1 cellular context compared by ENCODE assay signal in the genomic region with DNA sequence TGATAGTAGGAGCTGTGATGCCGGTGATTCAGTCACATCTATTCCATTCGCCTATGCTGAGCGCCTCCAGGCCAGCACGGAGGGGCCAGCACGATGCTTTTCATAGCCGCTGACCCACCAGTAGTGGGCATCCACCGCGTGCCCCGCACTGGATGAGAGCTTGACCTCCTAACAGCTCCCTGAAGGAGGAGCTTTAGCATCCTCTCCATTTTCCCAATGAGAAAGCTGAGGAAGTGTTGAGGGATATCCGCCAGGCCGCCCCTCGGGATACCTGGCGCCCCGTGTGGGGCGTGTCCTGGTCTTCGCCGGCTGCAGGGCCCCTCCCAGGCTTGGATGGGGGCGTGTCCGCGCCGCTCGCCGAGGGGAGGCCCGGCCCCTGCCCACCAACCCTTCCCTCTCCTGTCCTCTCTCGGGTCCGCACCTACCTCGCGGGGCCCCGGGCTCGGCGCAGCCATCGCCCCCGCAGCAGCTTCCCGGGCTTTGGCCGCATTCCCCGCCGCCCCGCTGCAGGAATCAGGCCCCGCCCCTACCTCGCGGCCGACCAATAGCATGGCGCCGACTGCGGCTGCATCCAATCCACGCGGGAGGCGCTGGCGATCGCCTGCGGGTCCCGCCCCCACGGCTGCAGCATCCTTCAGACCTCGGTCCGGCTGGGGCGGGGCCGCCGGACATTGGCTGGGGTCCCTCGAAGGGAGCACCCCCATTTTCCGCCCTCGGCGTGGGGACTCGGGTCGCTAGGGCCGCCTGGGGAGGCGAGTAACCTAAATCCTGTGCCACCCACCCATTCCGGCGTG.
TF ChIP-seq lines count a peak whose summit lies in the region.

A gene with protein sequence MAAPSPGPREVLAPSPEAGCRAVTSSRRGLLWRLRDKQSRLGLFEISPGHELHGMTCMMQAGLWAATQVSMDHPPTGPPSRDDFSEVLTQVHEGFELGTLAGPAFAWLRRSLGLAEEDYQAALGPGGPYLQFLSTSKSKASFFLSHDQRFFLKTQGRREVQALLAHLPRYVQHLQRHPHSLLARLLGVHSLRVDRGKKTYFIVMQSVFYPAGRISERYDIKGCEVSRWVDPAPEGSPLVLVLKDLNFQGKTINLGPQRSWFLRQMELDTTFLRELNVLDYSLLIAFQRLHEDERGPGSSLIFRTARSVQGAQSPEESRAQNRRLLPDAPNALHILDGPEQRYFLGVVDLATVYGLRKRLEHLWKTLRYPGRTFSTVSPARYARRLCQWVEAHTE (minus strand): TSS at position 480 of the 794 bp plus-strand sequence. CDS start 25 bp downstream, at position 455.

TF ChIP-seq in K562, 482 proteins besides CTCF, POLR2A, EP300 and RAD21 (continued from another document and continues in another):
- TF ChIP-seq DPF2 (IDR thresholded peaks at IDR 0.05) (no peak), ETV1 (tag; conservative IDR thresholded peaks at IDR 0.05; ENCODE audit: low read depth) (no peak), SREBF1 (IDR thresholded peaks at IDR 0.05; ENCODE audit: borderline replicate concordance, low read depth, low read length) (no peak), MTA1 (IDR thresholded peaks at IDR 0.05; ENCODE audit: borderline replicate concordance) (no peak), HEY1 (CRISPR knock-in tag; IDR thresholded peaks at IDR 0.05; ENCODE audit: borderline replicate concordance) (no peak), FOXJ2 (tag; IDR thresholded peaks at IDR 0.05) (no peak), ZNF551 (CRISPR knock-in tag; IDR thresholded peaks at IDR 0.05) (no peak), GABPB2 (CRISPR knock-in tag; conservative IDR thresholded peaks at IDR 0.05) (no peak), TAF9B (IDR thresholded peaks at IDR 0.05; ENCODE audit: partially characterized antibody) (no peak), POLR3A (IDR thresholded peaks at IDR 0.05; ENCODE audit: borderline replicate concordance, extremely low read depth, insufficient read depth, insufficient read length) (no peak), ZNF239 (CRISPR knock-in tag; IDR thresholded peaks at IDR 0.05) (no peak), KHSRP (IDR thresholded peaks at IDR 0.05) (no peak), RBM39 (optimal IDR thresholded peaks at IDR 0.05; ENCODE audit: low read depth, low read length) (no peak), NCOR1 (IDR thresholded peaks at IDR 0.05) (no peak), SMARCC2 (IDR thresholded peaks at IDR 0.05; ENCODE audit: low read depth) (no peak), KLF1 (tag; IDR thresholded peaks at IDR 0.05) (no peak), PTRF (tag; IDR thresholded peaks at IDR 0.05) (no peak), NUFIP1 (IDR thresholded peaks at IDR 0.05; ENCODE audit: partially characterized antibody) (no peak), COPS2 (conservative IDR thresholded peaks at IDR 0.05) (no peak), DDX20 (tag; IDR thresholded peaks at IDR 0.05; ENCODE audit: low read depth) (no peak), POLR2B (IDR thresholded peaks at IDR 0.05; ENCODE audit: low read depth, partially characterized antibody) (peak; percentile 52), HMGN3 (IDR thresholded peaks at IDR 0.05; ENCODE audit: borderline replicate concordance, extremely low read depth, insufficient read length, low read depth, low read length) (peak; percentile 87), RBM17 (IDR thresholded peaks at IDR 0.05; ENCODE audit: borderline replicate concordance, low read depth, low read length) (no peak), KAT7 (CRISPR knock-in tag; IDR thresholded peaks at IDR 0.05; ENCODE audit: borderline replicate concordance) (no peak)
- TF ChIP-seq, protein P1, sequence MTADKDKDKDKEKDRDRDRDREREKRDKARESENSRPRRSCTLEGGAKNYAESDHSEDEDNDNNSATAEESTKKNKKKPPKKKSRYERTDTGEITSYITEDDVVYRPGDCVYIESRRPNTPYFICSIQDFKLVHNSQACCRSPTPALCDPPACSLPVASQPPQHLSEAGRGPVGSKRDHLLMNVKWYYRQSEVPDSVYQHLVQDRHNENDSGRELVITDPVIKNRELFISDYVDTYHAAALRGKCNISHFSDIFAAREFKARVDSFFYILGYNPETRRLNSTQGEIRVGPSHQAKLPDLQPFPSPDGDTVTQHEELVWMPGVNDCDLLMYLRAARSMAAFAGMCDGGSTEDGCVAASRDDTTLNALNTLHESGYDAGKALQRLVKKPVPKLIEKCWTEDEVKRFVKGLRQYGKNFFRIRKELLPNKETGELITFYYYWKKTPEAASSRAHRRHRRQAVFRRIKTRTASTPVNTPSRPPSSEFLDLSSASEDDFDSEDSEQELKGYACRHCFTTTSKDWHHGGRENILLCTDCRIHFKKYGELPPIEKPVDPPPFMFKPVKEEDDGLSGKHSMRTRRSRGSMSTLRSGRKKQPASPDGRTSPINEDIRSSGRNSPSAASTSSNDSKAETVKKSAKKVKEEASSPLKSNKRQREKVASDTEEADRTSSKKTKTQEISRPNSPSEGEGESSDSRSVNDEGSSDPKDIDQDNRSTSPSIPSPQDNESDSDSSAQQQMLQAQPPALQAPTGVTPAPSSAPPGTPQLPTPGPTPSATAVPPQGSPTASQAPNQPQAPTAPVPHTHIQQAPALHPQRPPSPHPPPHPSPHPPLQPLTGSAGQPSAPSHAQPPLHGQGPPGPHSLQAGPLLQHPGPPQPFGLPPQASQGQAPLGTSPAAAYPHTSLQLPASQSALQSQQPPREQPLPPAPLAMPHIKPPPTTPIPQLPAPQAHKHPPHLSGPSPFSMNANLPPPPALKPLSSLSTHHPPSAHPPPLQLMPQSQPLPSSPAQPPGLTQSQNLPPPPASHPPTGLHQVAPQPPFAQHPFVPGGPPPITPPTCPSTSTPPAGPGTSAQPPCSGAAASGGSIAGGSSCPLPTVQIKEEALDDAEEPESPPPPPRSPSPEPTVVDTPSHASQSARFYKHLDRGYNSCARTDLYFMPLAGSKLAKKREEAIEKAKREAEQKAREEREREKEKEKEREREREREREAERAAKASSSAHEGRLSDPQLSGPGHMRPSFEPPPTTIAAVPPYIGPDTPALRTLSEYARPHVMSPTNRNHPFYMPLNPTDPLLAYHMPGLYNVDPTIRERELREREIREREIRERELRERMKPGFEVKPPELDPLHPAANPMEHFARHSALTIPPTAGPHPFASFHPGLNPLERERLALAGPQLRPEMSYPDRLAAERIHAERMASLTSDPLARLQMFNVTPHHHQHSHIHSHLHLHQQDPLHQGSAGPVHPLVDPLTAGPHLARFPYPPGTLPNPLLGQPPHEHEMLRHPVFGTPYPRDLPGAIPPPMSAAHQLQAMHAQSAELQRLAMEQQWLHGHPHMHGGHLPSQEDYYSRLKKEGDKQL (CRISPR knock-in tag; IDR thresholded peaks at IDR 0.05; ENCODE audit: borderline replicate concordance), result 0 out of 2 replicates have a peak, but pooled peaks have one; percentile 7
- TF ChIP-seq, protein P2, sequence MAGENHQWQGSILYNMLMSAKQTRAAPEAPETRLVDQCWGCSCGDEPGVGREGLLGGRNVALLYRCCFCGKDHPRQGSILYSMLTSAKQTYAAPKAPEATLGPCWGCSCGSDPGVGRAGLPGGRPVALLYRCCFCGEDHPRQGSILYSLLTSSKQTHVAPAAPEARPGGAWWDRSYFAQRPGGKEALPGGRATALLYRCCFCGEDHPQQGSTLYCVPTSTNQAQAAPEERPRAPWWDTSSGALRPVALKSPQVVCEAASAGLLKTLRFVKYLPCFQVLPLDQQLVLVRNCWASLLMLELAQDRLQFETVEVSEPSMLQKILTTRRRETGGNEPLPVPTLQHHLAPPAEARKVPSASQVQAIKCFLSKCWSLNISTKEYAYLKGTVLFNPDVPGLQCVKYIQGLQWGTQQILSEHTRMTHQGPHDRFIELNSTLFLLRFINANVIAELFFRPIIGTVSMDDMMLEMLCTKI (IDR thresholded peaks at IDR 0.05; ENCODE audit: partially characterized antibody), result no peak
- TF ChIP-seq, protein P3, sequence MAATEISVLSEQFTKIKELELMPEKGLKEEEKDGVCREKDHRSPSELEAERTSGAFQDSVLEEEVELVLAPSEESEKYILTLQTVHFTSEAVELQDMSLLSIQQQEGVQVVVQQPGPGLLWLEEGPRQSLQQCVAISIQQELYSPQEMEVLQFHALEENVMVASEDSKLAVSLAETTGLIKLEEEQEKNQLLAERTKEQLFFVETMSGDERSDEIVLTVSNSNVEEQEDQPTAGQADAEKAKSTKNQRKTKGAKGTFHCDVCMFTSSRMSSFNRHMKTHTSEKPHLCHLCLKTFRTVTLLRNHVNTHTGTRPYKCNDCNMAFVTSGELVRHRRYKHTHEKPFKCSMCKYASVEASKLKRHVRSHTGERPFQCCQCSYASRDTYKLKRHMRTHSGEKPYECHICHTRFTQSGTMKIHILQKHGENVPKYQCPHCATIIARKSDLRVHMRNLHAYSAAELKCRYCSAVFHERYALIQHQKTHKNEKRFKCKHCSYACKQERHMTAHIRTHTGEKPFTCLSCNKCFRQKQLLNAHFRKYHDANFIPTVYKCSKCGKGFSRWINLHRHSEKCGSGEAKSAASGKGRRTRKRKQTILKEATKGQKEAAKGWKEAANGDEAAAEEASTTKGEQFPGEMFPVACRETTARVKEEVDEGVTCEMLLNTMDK (IDR thresholded peaks at IDR 0.05; ENCODE audit: borderline replicate concordance, insufficient read depth, low read depth, low read length, poor library complexity, severe bottlenecking), result no peak
- TF ChIP-seq, protein P4, sequence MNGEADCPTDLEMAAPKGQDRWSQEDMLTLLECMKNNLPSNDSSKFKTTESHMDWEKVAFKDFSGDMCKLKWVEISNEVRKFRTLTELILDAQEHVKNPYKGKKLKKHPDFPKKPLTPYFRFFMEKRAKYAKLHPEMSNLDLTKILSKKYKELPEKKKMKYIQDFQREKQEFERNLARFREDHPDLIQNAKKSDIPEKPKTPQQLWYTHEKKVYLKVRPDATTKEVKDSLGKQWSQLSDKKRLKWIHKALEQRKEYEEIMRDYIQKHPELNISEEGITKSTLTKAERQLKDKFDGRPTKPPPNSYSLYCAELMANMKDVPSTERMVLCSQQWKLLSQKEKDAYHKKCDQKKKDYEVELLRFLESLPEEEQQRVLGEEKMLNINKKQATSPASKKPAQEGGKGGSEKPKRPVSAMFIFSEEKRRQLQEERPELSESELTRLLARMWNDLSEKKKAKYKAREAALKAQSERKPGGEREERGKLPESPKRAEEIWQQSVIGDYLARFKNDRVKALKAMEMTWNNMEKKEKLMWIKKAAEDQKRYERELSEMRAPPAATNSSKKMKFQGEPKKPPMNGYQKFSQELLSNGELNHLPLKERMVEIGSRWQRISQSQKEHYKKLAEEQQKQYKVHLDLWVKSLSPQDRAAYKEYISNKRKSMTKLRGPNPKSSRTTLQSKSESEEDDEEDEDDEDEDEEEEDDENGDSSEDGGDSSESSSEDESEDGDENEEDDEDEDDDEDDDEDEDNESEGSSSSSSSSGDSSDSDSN (IDR thresholded peaks at IDR 0.05; ENCODE audit: borderline replicate concordance in 1 of 2, low read depth in 2 of 2, low read length in 2 of 2), result no peak
- TF ChIP-seq, protein P5, sequence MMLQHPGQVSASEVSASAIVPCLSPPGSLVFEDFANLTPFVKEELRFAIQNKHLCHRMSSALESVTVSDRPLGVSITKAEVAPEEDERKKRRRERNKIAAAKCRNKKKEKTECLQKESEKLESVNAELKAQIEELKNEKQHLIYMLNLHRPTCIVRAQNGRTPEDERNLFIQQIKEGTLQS (IDR thresholded peaks at IDR 0.05), result no peak
- TF ChIP-seq, protein P5 (CRISPR knock-in tag; conservative IDR thresholded peaks at IDR 0.05), result no peak
- TF ChIP-seq, protein P6, sequence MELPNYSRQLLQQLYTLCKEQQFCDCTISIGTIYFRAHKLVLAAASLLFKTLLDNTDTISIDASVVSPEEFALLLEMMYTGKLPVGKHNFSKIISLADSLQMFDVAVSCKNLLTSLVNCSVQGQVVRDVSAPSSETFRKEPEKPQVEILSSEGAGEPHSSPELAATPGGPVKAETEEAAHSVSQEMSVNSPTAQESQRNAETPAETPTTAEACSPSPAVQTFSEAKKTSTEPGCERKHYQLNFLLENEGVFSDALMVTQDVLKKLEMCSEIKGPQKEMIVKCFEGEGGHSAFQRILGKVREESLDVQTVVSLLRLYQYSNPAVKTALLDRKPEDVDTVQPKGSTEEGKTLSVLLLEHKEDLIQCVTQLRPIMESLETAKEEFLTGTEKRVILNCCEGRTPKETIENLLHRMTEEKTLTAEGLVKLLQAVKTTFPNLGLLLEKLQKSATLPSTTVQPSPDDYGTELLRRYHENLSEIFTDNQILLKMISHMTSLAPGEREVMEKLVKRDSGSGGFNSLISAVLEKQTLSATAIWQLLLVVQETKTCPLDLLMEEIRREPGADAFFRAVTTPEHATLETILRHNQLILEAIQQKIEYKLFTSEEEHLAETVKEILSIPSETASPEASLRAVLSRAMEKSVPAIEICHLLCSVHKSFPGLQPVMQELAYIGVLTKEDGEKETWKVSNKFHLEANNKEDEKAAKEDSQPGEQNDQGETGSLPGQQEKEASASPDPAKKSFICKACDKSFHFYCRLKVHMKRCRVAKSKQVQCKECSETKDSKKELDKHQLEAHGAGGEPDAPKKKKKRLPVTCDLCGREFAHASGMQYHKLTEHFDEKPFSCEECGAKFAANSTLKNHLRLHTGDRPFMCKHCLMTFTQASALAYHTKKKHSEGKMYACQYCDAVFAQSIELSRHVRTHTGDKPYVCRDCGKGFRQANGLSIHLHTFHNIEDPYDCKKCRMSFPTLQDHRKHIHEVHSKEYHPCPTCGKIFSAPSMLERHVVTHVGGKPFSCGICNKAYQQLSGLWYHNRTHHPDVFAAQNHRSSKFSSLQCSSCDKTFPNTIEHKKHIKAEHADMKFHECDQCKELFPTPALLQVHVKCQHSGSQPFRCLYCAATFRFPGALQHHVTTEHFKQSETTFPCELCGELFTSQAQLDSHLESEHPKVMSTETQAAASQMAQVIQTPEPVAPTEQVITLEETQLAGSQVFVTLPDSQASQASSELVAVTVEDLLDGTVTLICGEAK (IDR thresholded peaks at IDR 0.05), result no peak
- TF ChIP-seq, protein P6 (CRISPR knock-in tag; IDR thresholded peaks at IDR 0.05), result no peak
